In genomic region chr7:66995045-66995776, GRCh38 we compare ENCODE assay signal across 8 cellular contexts. TPM values are rescaled to one million over a fixed set of nuclear protein-coding genes. Genes with fewer than 3 reads are reported as not detected.
DNase-seq lines count a peak whose midpoint lies in the region; ATAC-seq and TF ChIP-seq lines count a peak whose summit lies in the region.
"Not testable (repeated sequence)": the region's sequence is repeated elsewhere in the genome, so short reads cannot be mapped to it uniquely, and the experiment has no call there.

Gene SBDS (minus strand): TSS chr7:66995586. CDS start chr7:66995417, 169 bp downstream.

- WGBS in suprapubic skin: under 1% methylated on average over 33 of the region's 59 CpGs

- H3K9me3 ChIP-seq in suprapubic skin: not testable (repeated sequence)

- DNase-seq in GM06990 (ENCODE audit: extremely low read depth, insufficient read length) (peak; percentile 87), NCI-H1092 (lab: John Stamatoyannopoulos, UW) (peak; percentile 99), globus pallidus (ENCODE audit: low spot score) (peak; percentile 98), nucleus accumbens (lab: John Stamatoyannopoulos, UW) (peak; percentile 39 to 98 (median 90)), suprapubic skin (ENCODE audit: low spot score in 2 of 2) (peak; percentile 96)

- H3K4me3 ChIP-seq in GM06990 (replicated peaks; ENCODE audit: low read depth, low read length) (peak within 1 kb of the TSS; percentile 72), suprapubic skin (peak within 1 kb of the TSS; percentile 93)

- not testable (repeated sequence) for H3K36me3 ChIP-seq in GM06990 (ENCODE audit: control insufficient read depth, insufficient read depth, low read length)
- H3K36me3 ChIP-seq in suprapubic skin: peaks cover 35% of the 10 kb centered on the region

- H3K27ac Mint-ChIP-seq in activated naive CD4-positive, alpha-beta T cell treated with anti-CD3 and anti-CD28 coated beads, Interleukin-2, amount 50 U/mL, for 24 hours: peak within 1 kb of the TSS; percentile 99

- peaks cover 26% of the 10 kb centered on the region for H3K4me1 ChIP-seq in suprapubic skin

- not testable (repeated sequence) for TF ChIP-seq CTCF in GM06990 (IDR thresholded peaks at IDR 0.05; ENCODE audit: insufficient read depth, low read length, poor library complexity, severe bottlenecking); suprapubic skin (IDR thresholded peaks at IDR 0.05)

- ATAC-seq in HG02588 (IDR thresholded peaks at IDR 0.05; ENCODE audit: unreplicated experiment): peak; percentile 60
- ATAC-seq in SK-N-SH treated with all-trans-retinoic acid at 6 μM for 48 hours: peak; percentile 73

- H3K36me3 Mint-ChIP-seq in activated naive CD4-positive, alpha-beta T cell treated with anti-CD3 and anti-CD28 coated beads, Interleukin-2, amount 50 U/mL, for 24 hours: not testable (repeated sequence)

- H3K4me1 Mint-ChIP-seq in activated naive CD4-positive, alpha-beta T cell treated with anti-CD3 and anti-CD28 coated beads, Interleukin-2, amount 50 U/mL, for 24 hours: peaks cover 38% of the 10 kb centered on the region

- not testable (repeated sequence) for H3K9me3 Mint-ChIP-seq in activated naive CD4-positive, alpha-beta T cell treated with anti-CD3 and anti-CD28 coated beads, Interleukin-2, amount 50 U/mL, for 24 hours

- H3K27me3 ChIP-seq in GM06990 (replicated peaks; ENCODE audit: control insufficient read depth, insufficient read depth, low read length); suprapubic skin: not testable (repeated sequence)

- peak within 1 kb of the TSS; percentile 100 for H3K27ac ChIP-seq in suprapubic skin

- H3K27me3 Mint-ChIP-seq in activated naive CD4-positive, alpha-beta T cell treated with anti-CD3 and anti-CD28 coated beads, Interleukin-2, amount 50 U/mL, for 24 hours: not testable (repeated sequence)

- TF ChIP-seq EP300 in suprapubic skin (IDR thresholded peaks at IDR 0.05): not testable (repeated sequence)

- H3K4me3 Mint-ChIP-seq in activated naive CD4-positive, alpha-beta T cell treated with anti-CD3 and anti-CD28 coated beads, Interleukin-2, amount 50 U/mL, for 24 hours: peak within 1 kb of the TSS; percentile 96

- TF ChIP-seq POLR2A in suprapubic skin (IDR thresholded peaks at IDR 0.05): peak; percentile 96 to 99

TF ChIP-seq in SK-N-SH treated with all-trans-retinoic acid at 6 μM for 48 hours, 23 proteins besides CTCF, POLR2A, EP300 and RAD21:
- TF ChIP-seq POU6F1 (CRISPR knock-in tag; IDR thresholded peaks at IDR 0.05; ENCODE audit: borderline replicate concordance, low read depth) (peak; percentile 53; the same call in 1 of the 2 replicates), ZFP3 (CRISPR knock-in tag; IDR thresholded peaks at IDR 0.05) (0 out of 2 replicates have a peak, but pooled peaks have one; percentile 32)

RNA-seq across cellular contexts. Expression of gene SBDS, which starts in this region (rescaled TPM):
- total RNA-seq in suprapubic skin: 10 to 100 TPM; 68.4 to 98.9 (median 85.0) TPM

Comparison
In these comparisons a context has a peak if more than half of its experiments do, and no peak if none do; other contexts are left out.
1. Peak in every context shown above with its lines: DNase-seq, ATAC-seq, H3K4me3 ChIP-seq and H3K27ac ChIP-seq.